20 cellular contexts compared by ENCODE assay signal in the genomic region with DNA sequence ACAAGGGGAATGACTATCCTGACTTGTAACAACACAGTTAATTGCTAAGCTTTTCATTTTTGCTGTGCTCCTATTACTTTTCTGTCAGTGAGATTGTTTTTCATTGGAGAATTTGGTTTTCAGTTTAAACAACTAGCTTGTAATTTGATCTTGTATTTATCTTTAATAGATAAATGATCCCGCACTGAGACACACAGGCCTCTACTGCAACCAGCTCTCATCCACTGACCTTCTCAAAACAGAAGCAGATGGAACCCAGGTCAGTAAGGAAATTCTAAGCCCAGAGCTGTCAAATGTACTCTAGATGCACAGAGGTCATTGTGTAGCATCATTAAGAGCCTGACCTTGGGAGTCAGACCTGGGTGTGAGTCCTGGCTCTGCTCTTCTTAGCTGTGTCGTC. TPM values are rescaled to one million over a fixed set of nuclear protein-coding genes. Genes with fewer than 3 reads are reported as not detected.
DNase-seq lines count a peak whose midpoint lies in the region; ATAC-seq and TF ChIP-seq lines count a peak whose summit lies in the region.
"Had no signal": no experiment of that assay in that cellular context is flagged by ENCODE, and none has a peak within 500 bp of the region (broad histone marks: within the 10 kb centered on the region; RNA-seq: fewer than 3 reads in every experiment).

No MANE protein-coding gene starts in this region.

- peaks cover 9% of the 10 kb centered on the region for H3K36me3 ChIP-seq in IMR-90 (ENCODE audit: control insufficient read depth, insufficient read depth, low read length)
- H3K36me3 ChIP-seq: HAP-1 had no signal

- no peak overlapping the region for H4K91ac ChIP-seq in IMR-90 (ENCODE audit: insufficient read depth, low read depth, low read length)

- H3K23ac ChIP-seq in IMR-90 (ENCODE audit: low read depth, low read length), result no peak overlapping the region

- peaks cover 6% of the 10 kb centered on the region; the same call in 1 of the 2 replicates for H3K9me1 ChIP-seq in IMR-90 (ENCODE audit: insufficient read depth, low read length)

- WGBS in IMR-90 (ENCODE audit: extremely low coverage in 2 of 2, insufficient read length in 1 of 2), 2 experiments, result no CpG with 5 or more reads among the region's 2 CpGs

- ATAC-seq in IMR-90 (ENCODE audit: low read depth), result peak; percentile 94
- no peak for ATAC-seq in esophagus mucosa
- ATAC-seq in GM18519 (IDR thresholded peaks at IDR 0.05; ENCODE audit: low FRiP score, unreplicated experiment), result no peak
- ATAC-seq: GM12878 had no signal

- no peak overlapping the region for H2AK5ac ChIP-seq in IMR-90 (ENCODE audit: low read depth, low read length)

- intact Hi-C loops in IMR-90 (cut with micrococcal nuclease), result no loop called here

- H3K79me1 ChIP-seq in IMR-90 (ENCODE audit: low read depth in 1 of 2, low read length in 2 of 2), result no peaks in the 10 kb centered on the region

- H3K27me3 ChIP-seq in IMR-90 (ENCODE audit: control insufficient read depth, insufficient read depth, low read length), result no peaks in the 10 kb centered on the region
- H3K27me3 ChIP-seq: BE2C had no signal

- peaks cover 20% of the 10 kb centered on the region for H3K4me1 Mint-ChIP-seq in nephron progenitor cell

- H3K56ac ChIP-seq in IMR-90 (ENCODE audit: extremely low read depth, insufficient read depth, low read length), result no peak overlapping the region

- POLR2A ChIA-PET in IMR-90 (lab: Charles Lee; ENCODE audit: unreplicated experiment), result interaction anchor here (1.5 kb wide), 1 partner anchor 30 kb away, joined by 5 read pairs; no protein-coding TSS in a partner anchor

- H2BK20ac ChIP-seq in IMR-90 (ENCODE audit: low read depth, low read length), result no peak overlapping the region

- no peaks in the 10 kb centered on the region for H3K27me3 Mint-ChIP-seq in nephron progenitor cell (ENCODE audit: low read depth, poor library complexity)
- H3K27me3 Mint-ChIP-seq: CD4-positive, CD25-positive, alpha-beta regulatory T cell; CD8-positive, alpha-beta memory T cell had no signal

- dilution Hi-C loops in IMR-90 (cut with HindIII; ENCODE audit: low sequenced_read_pairs, unreplicated experiment), result no loop called here

- no peaks in the 10 kb centered on the region for H3K9me3 ChIP-seq in IMR-90 (ENCODE audit: control insufficient read depth, insufficient read depth, low read length)
- H3K9me3 ChIP-seq: BE2C, HAP-1 had no signal

- H3K4me3 ChIP-seq in IMR-90 (ENCODE audit: insufficient read depth, low read depth, low read length) (no peak overlapping the region), choroid plexus epithelial cell (ENCODE audit: low read depth, low read length) (no peak overlapping the region)
- H3K4me3 ChIP-seq: GM12878, GM23248, HAP-1 had no signal

- in situ Hi-C loops in IMR-90 (cut with MboI; ENCODE audit: low sequenced_read_pairs), result no loop called here

- TF ChIP-seq CTCF in IMR-90 (conservative IDR thresholded peaks at IDR 0.05; ENCODE audit: low read depth, low read length) (no peak), choroid plexus epithelial cell (conservative IDR thresholded peaks at IDR 0.05; ENCODE audit: low read depth, low read length) (no peak), nephron progenitor cell (IDR thresholded peaks at IDR 0.05) (no peak)

- peak overlapping the region; percentile 78 for H3K27ac Mint-ChIP-seq in nephron progenitor cell
- H3K27ac Mint-ChIP-seq: CD4-positive, CD25-positive, alpha-beta regulatory T cell; CD8-positive, alpha-beta memory T cell had no signal

- H3K4me3 Mint-ChIP-seq in nephron progenitor cell, result no peak overlapping the region
- H3K4me3 Mint-ChIP-seq: CD4-positive, CD25-positive, alpha-beta regulatory T cell; CD8-positive, alpha-beta memory T cell had no signal

- no peaks in the 10 kb centered on the region for H4K20me1 ChIP-seq in IMR-90 (ENCODE audit: insufficient read depth, low read length)

- DNase-seq in IMR-90, result peak; percentile 49
- DNase-seq in NCI-H146 treated with DMSO at 0.1 percent for 48 hours (lab: John Stamatoyannopoulos, UW; ENCODE audit: unreplicated experiment), result peak; percentile 45
- DNase-seq in choroid plexus epithelial cell (ENCODE audit: low read depth), result peak; percentile 40
- no peak for DNase-seq in nephron progenitor cell
- no peak for DNase-seq in NOMO-1 treated with dmso at 0.1 percent for 144 hours (lab: John Stamatoyannopoulos, UW; ENCODE audit: unreplicated experiment)
- DNase-seq: ACHN; CD4-positive, CD25-positive, alpha-beta regulatory T cell; CD8-positive, alpha-beta memory T cell; COR-L47; DMS 273 treated with DMSO at 0.1 percent for 48 hours; DMS53; DND-41; EL; GM23248 had no signal

- no peak overlapping the region for H3K4ac ChIP-seq in IMR-90 (ENCODE audit: low read depth, low read length)

- no peak overlapping the region for H3K9ac ChIP-seq in IMR-90 (ENCODE audit: low read depth, low read length)
- H3K9ac ChIP-seq: GM23248 had no signal

- H3K36me3 Mint-ChIP-seq in nephron progenitor cell (ENCODE audit: low read depth), result peaks cover 70% of the 10 kb centered on the region

- peaks cover 6% of the 10 kb centered on the region for H3K4me1 ChIP-seq in IMR-90 (ENCODE audit: control insufficient read depth, insufficient read depth, low read length)
- H3K4me1 ChIP-seq: HAP-1 had no signal

- TF ChIP-seq POLR2A in IMR-90 (IDR thresholded peaks at IDR 0.05; ENCODE audit: low read depth, low read length), result no peak

- BruUV-seq in IMR-90 (replicated peaks; lab: Mats Ljungman, UMichigan), result no TSS peak

- no peak overlapping the region; the same call in 1 of the 2 replicates for H3K4me2 ChIP-seq in IMR-90 (ENCODE audit: low read depth, low read length)

- H4K8ac ChIP-seq in IMR-90 (ENCODE audit: low read depth in 2 of 2, low read length in 2 of 2), result no peak overlapping the region

- H3K14ac ChIP-seq in IMR-90 (replicated peaks; ENCODE audit: low read depth, low read length), result no peak overlapping the region

- H2AK9ac ChIP-seq in IMR-90 (replicated peaks; ENCODE audit: low read depth, low read length, poor library complexity), result no peak overlapping the region

- no peak overlapping the region for H4K5ac ChIP-seq in IMR-90 (ENCODE audit: low read depth, low read length)

- H3K9me3 Mint-ChIP-seq in nephron progenitor cell, result peaks cover 5% of the 10 kb centered on the region
- H3K9me3 Mint-ChIP-seq: CD4-positive, CD25-positive, alpha-beta regulatory T cell; CD8-positive, alpha-beta memory T cell had no signal

- no peak for TF ChIP-seq RAD21 in IMR-90 (IDR thresholded peaks at IDR 0.05; ENCODE audit: low read length)

- no peak overlapping the region for H2BK120ac ChIP-seq in IMR-90 (ENCODE audit: low read depth, low read length)

- CTCF ChIA-PET in IMR-90 (lab: Yijun Ruan, JAX), result no interaction called here

- H2BK15ac ChIP-seq in IMR-90 (ENCODE audit: low read depth, low read length), result no peak overlapping the region

- H2AFZ ChIP-seq in IMR-90 (replicated peaks; ENCODE audit: low read length, poor library complexity), result no peak overlapping the region
- H2AFZ ChIP-seq: GM23248 had no signal

- no peak overlapping the region for H2BK5ac ChIP-seq in IMR-90 (ENCODE audit: low read depth, low read length, poor library complexity, severe bottlenecking)

- H3K27ac ChIP-seq in IMR-90 (ENCODE audit: insufficient read depth, low read length), result no peak overlapping the region
- H3K27ac ChIP-seq: GM23248, HL-60 had no signal

- H3K18ac ChIP-seq in IMR-90 (ENCODE audit: low read depth, low read length), result no peak overlapping the region

TF ChIP-seq in IMR-90, 13 proteins besides CTCF, POLR2A, EP300 and RAD21:
- TF ChIP-seq MXI1 (IDR thresholded peaks at IDR 0.05; ENCODE audit: borderline replicate concordance, low read depth, low read length), result no peak

RNA-seq across cellular contexts. Expression of gene PTRHD1, which starts 30.7 kb away (rescaled TPM):
- total RNA-seq in IMR-90 (2012; rRNA removed), result 11.7 and 17.2 TPM in 2 replicates
- 30.9 and 40.2 TPM in 2 replicates for polyA plus RNA-seq in IMR-90 (2012; rRNA removed)
- 36.0 and 59.4 TPM in 2 replicates for polyA plus RNA-seq in IMR-90 (2012; cell fraction: cytosol; rRNA removed)
- 10.1 and 10.7 TPM in 2 replicates for polyA plus RNA-seq in IMR-90 (2012; cell fraction: nucleus; rRNA removed; ENCODE audit: low replicate concordance)
- 34.9 TPM for total RNA-seq in esophagus mucosa

RNA-seq across cellular contexts. Expression of gene CENPO, which starts 30.7 kb away (rescaled TPM):
- total RNA-seq in IMR-90 (2012; rRNA removed), result 24.2 and 27.2 TPM in 2 replicates
- polyA plus RNA-seq in IMR-90 (2012; rRNA removed), result 20.1 and 21.7 TPM in 2 replicates
- polyA plus RNA-seq in IMR-90 (2012; cell fraction: cytosol; rRNA removed), result 8.6 and 12.2 TPM in 2 replicates
- 21.5 and 31.5 TPM in 2 replicates for polyA plus RNA-seq in IMR-90 (2012; cell fraction: nucleus; rRNA removed; ENCODE audit: low replicate concordance)
- 8.7 TPM for total RNA-seq in esophagus mucosa

Comparison
In these comparisons a context has a peak if more than half of its experiments do, and no peak if none do; other contexts are left out.
1. DNase-seq: peak in IMR-90 (single experiment), NCI-H146 treated with DMSO at 0.1 percent for 48 hours (single experiment) and choroid plexus epithelial cell (single experiment); none in nephron progenitor cell (single experiment) and NOMO-1 treated with dmso at 0.1 percent for 144 hours (single experiment).